In genomic region chr21:19922122-19922521, GRCh38 we compare ENCODE assay signal across 20 cellular contexts.
DNase-seq lines count a peak whose midpoint lies in the region; ATAC-seq, FAIRE-seq and TF ChIP-seq lines count a peak whose summit lies in the region.
"Had no signal": no experiment of that assay in that cellular context is flagged by ENCODE, and none has a peak within 500 bp of the region (broad histone marks: within the 10 kb centered on the region; RNA-seq: fewer than 3 reads in every experiment).

No MANE protein-coding gene starts in this region.

- H3K4me1 Mint-ChIP-seq in neural progenitor cell, result no peaks in the 10 kb centered on the region

- no peak for DNase-seq in BE2C
- peak; percentile 24 for DNase-seq in OCI-M1 (lab: John Stamatoyannopoulos, UW)
- DNase-seq in H1 (ENCODE audit: low read depth in 1 of 2, low spot score in 2 of 2), result no peak
- no peak for DNase-seq in neural progenitor cell (ENCODE audit: low spot score)
- no peak for DNase-seq in HTR-8/SVneo (ENCODE audit: insufficient read length, low spot score)
- no peak for DNase-seq in omental fat pad (ENCODE audit: low spot score)
- DNase-seq in left ventricle myocardium superior, result no peak
- DNase-seq: ACHN; Caco-2; CD4-positive, alpha-beta T cell; HFFc6 had no signal

- no peak for TF ChIP-seq EP300 in H1 (IDR thresholded peaks at IDR 0.05; ENCODE audit: borderline replicate concordance in 1 of 2, low read depth in 2 of 2, low read length in 2 of 2)

- H2BK5ac ChIP-seq in H1 (ENCODE audit: low read depth, low read length), result no peak overlapping the region

- CTCF ChIA-PET in H1 (lab: Charles Lee; ENCODE audit: partially characterized antibody), result interaction anchor here (0.7 to 1.7 kb wide), 5 partner anchors 9 to 365 kb away, joined by 3 to 5 read pairs (median 3); no protein-coding TSS in a partner anchor

- no peak for TF ChIP-seq POLR2A in H1 (IDR thresholded peaks at IDR 0.05; ENCODE audit: control extremely low read depth in 1 of 2, low read depth in 2 of 2, low read length in 2 of 2)

- no peak overlapping the region for H3K23ac ChIP-seq in H1 (ENCODE audit: insufficient read length)

- no peaks in the 10 kb centered on the region for H3K36me3 Mint-ChIP-seq in neural progenitor cell

- H3K4me1 ChIP-seq in BE2C (no peaks in the 10 kb centered on the region), H1 (replicated peaks in 1 of 4; ENCODE audit: control insufficient read depth in 3 of 4, insufficient read depth in 4 of 4, low read length in 3 of 4) (no peaks in the 10 kb centered on the region), neural progenitor cell (no peaks in the 10 kb centered on the region)
- H3K4me1 ChIP-seq: Caco-2 had no signal

- H3K4me2 ChIP-seq in H1 (ENCODE audit: insufficient read depth in 1 of 2, low read depth in 2 of 2, low read length in 2 of 2), result no peak overlapping the region
- H3K4me2 ChIP-seq in neural progenitor cell, result no peak overlapping the region
- H3K4me2 ChIP-seq: KMS-11 had no signal

- H3K14ac ChIP-seq in H1 (ENCODE audit: insufficient read length), result no peak overlapping the region

- H2BK12ac ChIP-seq in H1 (ENCODE audit: low read depth, low read length), result no peak overlapping the region

- no peak overlapping the region for H2AK5ac ChIP-seq in H1 (ENCODE audit: low read depth, low read length)

- no peak overlapping the region for H3K4me3 Mint-ChIP-seq in neural progenitor cell
- H3K4me3 Mint-ChIP-seq: CD4-positive, alpha-beta T cell; HFFc6 had no signal

- no peak overlapping the region for H2BK120ac ChIP-seq in H1 (replicated peaks; ENCODE audit: low read depth, low read length)

- no peak overlapping the region for H3K27ac Mint-ChIP-seq in neural progenitor cell
- H3K27ac Mint-ChIP-seq: CD4-positive, alpha-beta T cell; HFFc6 had no signal

- no peak for ATAC-seq in omental fat pad (ENCODE audit: low FRiP score)
- no peak for ATAC-seq in left ventricle myocardium superior
- ATAC-seq: HCT116 had no signal

- H3K9me3 Mint-ChIP-seq in neural progenitor cell, result no peaks in the 10 kb centered on the region

- H4K91ac ChIP-seq in H1 (replicated peaks; ENCODE audit: insufficient read length, low read length), result no peak overlapping the region

- POLR2A ChIA-PET in H1 (lab: Charles Lee; ENCODE audit: partially characterized antibody), result no interaction called here

- no peak overlapping the region for H4K5ac ChIP-seq in H1 (ENCODE audit: insufficient read length, low read depth, low read length)

- no peak overlapping the region for H4K8ac ChIP-seq in H1 (ENCODE audit: extremely low read depth, insufficient read depth, low read length)

- no peak overlapping the region for H2BK20ac ChIP-seq in H1 (ENCODE audit: low read length)

- no peaks in the 10 kb centered on the region for H3K23me2 ChIP-seq in H1 (ENCODE audit: low read depth, low read length)

- H3F3A ChIP-seq in neural progenitor cell (ENCODE audit: low read depth), result no peaks in the 10 kb centered on the region

- TF ChIP-seq RAD21 in H1 (IDR thresholded peaks at IDR 0.05 in 1 of 2, conservative IDR thresholded peaks at IDR 0.05 in 1 of 2; ENCODE audit: low read depth in 2 of 2, low read length in 2 of 2), result peak; percentile 10 to 32; a peak in 3 of 4 replicates

- H3K18ac ChIP-seq in H1 (ENCODE audit: extremely low read depth, low read length), result no peak overlapping the region

- H4K20me1 ChIP-seq in H1 (replicated peaks in 1 of 2; ENCODE audit: control insufficient read depth in 1 of 2, insufficient read depth in 2 of 2, low read length in 2 of 2) (no peaks in the 10 kb centered on the region), neural progenitor cell (ENCODE audit: low read depth) (no peaks in the 10 kb centered on the region)

- H3K79me2 ChIP-seq in H1 (ENCODE audit: control insufficient read depth in 1 of 2, insufficient read depth in 2 of 2, low read length in 2 of 2), result no peaks in the 10 kb centered on the region
- no peaks in the 10 kb centered on the region for H3K79me2 ChIP-seq in neural progenitor cell (ENCODE audit: low read depth)

- no peak overlapping the region for H3K4ac ChIP-seq in H1 (replicated peaks; ENCODE audit: insufficient read length, low read depth, low read length)

- no peaks in the 10 kb centered on the region for H3K79me1 ChIP-seq in H1 (ENCODE audit: low read depth, low read length)

- no peak overlapping the region for H3K56ac ChIP-seq in H1 (replicated peaks; ENCODE audit: insufficient read length, low read depth, low read length)

- no peaks in the 10 kb centered on the region for H3K27me3 Mint-ChIP-seq in neural progenitor cell (ENCODE audit: insufficient read depth, low read depth)
- H3K27me3 Mint-ChIP-seq: CD4-positive, alpha-beta T cell had no signal

- WGBS in H1 (ENCODE audit: extremely low coverage in 1 of 2, insufficient coverage in 1 of 2, insufficient read length in 1 of 2, insufficient replicate concordance in 2 of 2, low coverage in 1 of 2, low lambda C conversion rate in 2 of 2, missing lambda C conversion rate in 1 of 2), 2 experiments, result 93% methylated on average over 3 of the region's 3 CpGs; no CpG with 5 or more reads in 1 of the 2 experiments

- H2AFZ ChIP-seq in H1 (ENCODE audit: low read length), result 0 out of 2 replicates have a peak overlapping the region, but pooled peaks have one; percentile 73
- no peak overlapping the region for H2AFZ ChIP-seq in neural progenitor cell (replicated peaks)

- H3K27me3 ChIP-seq in BE2C, result no peaks in the 10 kb centered on the region
- H3K27me3 ChIP-seq in H1 (replicated peaks in 1 of 4; ENCODE audit: control insufficient read depth in 3 of 4, extremely low read depth in 1 of 4, insufficient read depth in 3 of 4, low read length in 3 of 4), result no peaks in the 10 kb centered on the region
- H3K27me3 ChIP-seq in neural progenitor cell, result no peaks in the 10 kb centered on the region

- intact Hi-C loops in left ventricle myocardium superior (cut with micrococcal nuclease), result no loop called here

- H3K36me3 ChIP-seq in BE2C (no peaks in the 10 kb centered on the region), H1 (ENCODE audit: control insufficient read depth in 2 of 4, insufficient read depth in 4 of 4, low read length in 3 of 4) (no peaks in the 10 kb centered on the region), neural progenitor cell (no peaks in the 10 kb centered on the region)

- no peaks in the 10 kb centered on the region for H3K9me3 ChIP-seq in BE2C
- H3K9me3 ChIP-seq in H1 (ENCODE audit: insufficient read depth in 2 of 2, low read depth in 1 of 2, low read length in 1 of 2), result no peaks in the 10 kb centered on the region
- no peaks in the 10 kb centered on the region for H3K9me3 ChIP-seq in neural progenitor cell (ENCODE audit: low read depth)
- H3K9me3 ChIP-seq: Caco-2 had no signal

- no peak overlapping the region for H2BK15ac ChIP-seq in H1 (ENCODE audit: low read length)

- H3K27ac ChIP-seq in H1 (ENCODE audit: low read depth, low read length) (no peak overlapping the region), neural progenitor cell (no peak overlapping the region)
- H3K27ac ChIP-seq: C4-2B, KMS-11 had no signal

- TF ChIP-seq CTCF in BE2C (IDR thresholded peaks at IDR 0.05; ENCODE audit: low read depth, low read length) (peak; percentile 14; the same call in 1 of the 2 replicates), H1 (IDR thresholded peaks at IDR 0.05; ENCODE audit: control extremely low read depth in 1 of 3, insufficient read depth in 1 of 3, low read depth in 1 of 3, low read length in 3 of 3) (peak in 1 of 3 experiments; percentile 21; a peak in 1 of 4 replicates), neural progenitor cell (IDR thresholded peaks at IDR 0.05) (peak; percentile 23), omental fat pad (IDR thresholded peaks at IDR 0.05) (no peak)

- FAIRE-seq in H1 (lab: Jason Lieb, UNC) (no peak), HTR-8/SVneo (lab: Jason Lieb, UNC) (no peak)
- FAIRE-seq: A204.1, D721Med, G401.6, GM12892, GM18507, H54 had no signal

- H3K4me3 ChIP-seq in BE2C (ENCODE audit: low read depth, low read length), result no peak overlapping the region
- no peak overlapping the region for H3K4me3 ChIP-seq in H1 (ENCODE audit: extremely low read depth in 1 of 4, insufficient read depth in 2 of 4, low read depth in 3 of 4, low read length in 4 of 4)
- no peak overlapping the region for H3K4me3 ChIP-seq in neural progenitor cell

- H3K9ac ChIP-seq in H1 (replicated peaks in 1 of 4; ENCODE audit: extremely low read depth in 1 of 4, low read depth in 3 of 4, low read length in 3 of 4), result no peak overlapping the region
- no peak overlapping the region for H3K9ac ChIP-seq in neural progenitor cell
- H3K9ac ChIP-seq: KMS-11 had no signal

TF ChIP-seq in H1, 55 proteins besides CTCF, POLR2A, EP300 and RAD21:
- TF ChIP-seq EGR1 (IDR thresholded peaks at IDR 0.05; ENCODE audit: borderline replicate concordance, low read depth, low read length) (no peak), SIX5 (IDR thresholded peaks at IDR 0.05; ENCODE audit: low read depth, low read length) (no peak), POU5F1 (IDR thresholded peaks at IDR 0.05; ENCODE audit: low read depth, low read length) (no peak), NANOG (IDR thresholded peaks at IDR 0.05; ENCODE audit: insufficient read depth, low read depth, low read length, poor library complexity, severe bottlenecking) (no peak), JUND (IDR thresholded peaks at IDR 0.05; ENCODE audit: low read length) (no peak), KDM4A (IDR thresholded peaks at IDR 0.05; ENCODE audit: low read depth, low read length, severe bottlenecking) (no peak), CHD2 (IDR thresholded peaks at IDR 0.05; ENCODE audit: low read length) (no peak), PHF8 (conservative IDR thresholded peaks at IDR 0.05; ENCODE audit: low read depth, low read length) (no peak), SIN3A (conservative IDR thresholded peaks at IDR 0.05 in 1 of 2, IDR thresholded peaks at IDR 0.05 in 1 of 2; ENCODE audit: low read depth in 1 of 2, low read length in 2 of 2) (no peak), SRF (IDR thresholded peaks at IDR 0.05; ENCODE audit: low read depth, low read length) (no peak), ZNF274 (IDR thresholded peaks at IDR 0.05; ENCODE audit: borderline replicate concordance, extremely low read depth, low read length) (no peak)

Comparison
In these comparisons a context has a peak if more than half of its experiments do, and no peak if none do; other contexts are left out.
1. CTCF ChIP-seq: peak in BE2C (single experiment) and neural progenitor cell (single experiment); none in omental fat pad (0 of 3).